22 cellular contexts compared by ENCODE assay signal in the genomic region with DNA sequence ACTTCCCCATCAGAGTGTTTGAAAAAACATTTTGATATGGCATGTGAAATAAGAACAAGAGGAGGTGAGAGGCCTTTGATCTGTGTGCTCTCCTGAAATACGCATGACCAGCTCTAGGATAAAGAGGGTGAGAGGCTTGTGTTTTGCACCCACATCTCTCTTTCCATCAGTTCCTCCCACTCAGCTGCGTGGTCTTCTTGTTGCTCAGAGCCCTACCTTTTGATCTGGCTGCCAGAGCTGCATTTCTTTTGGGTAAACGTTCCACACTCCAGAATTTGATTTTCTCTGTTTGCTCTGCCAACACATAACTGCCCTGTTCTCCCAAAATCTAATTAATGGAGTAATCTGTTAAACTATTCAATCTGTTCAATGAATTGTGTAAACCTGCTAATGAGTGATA.
"Had no signal": no experiment of that assay in that cellular context is flagged by ENCODE, and none has a peak within 500 bp of the region (broad histone marks: within the 10 kb centered on the region; RNA-seq: fewer than 3 reads in every experiment).

No MANE protein-coding gene starts in this region.

- ATAC-seq: heart right ventricle; pancreas; stimulated activated naive CD8-positive, alpha-beta T cell treated with anti-CD3 and anti-CD28 coated beads, Interleukin-15, amount 100 ng/mL, for 72 hours had no signal

- H3K27me3 Mint-ChIP-seq: stimulated activated naive CD8-positive, alpha-beta T cell treated with anti-CD3 and anti-CD28 coated beads, Interleukin-15, amount 100 ng/mL, for 72 hours; type B pancreatic cell had no signal

- H3K4me1 ChIP-seq: left ventricle myocardium inferior had no signal

- H3K27ac Mint-ChIP-seq: activated CD4-positive, alpha-beta memory T cell treated with anti-CD3 and anti-CD28 coated beads for 36 hours; activated naive CD8-positive, alpha-beta T cell treated with anti-CD3 and anti-CD28 coated beads, Interleukin-2, amount 10 ng/mL, durations not matched to agents 7 days and 5 days; activated T-helper 2 cell treated with anti-CD3 and anti-CD28 coated beads, Interferon-gamma antibody, Interleukin-2, Interleukin-4, amounts not matched to agents 10 μg/mL and 5 μg/mL and 100 μg/mL, durations not matched to agents 14 hours and 24 hours and 36 hours; memory B cell; naive B cell; stimulated activated naive CD8-positive, alpha-beta T cell treated with anti-CD3 and anti-CD28 coated beads, Interleukin-15, amount 100 ng/mL, for 72 hours; type B pancreatic cell had no signal

- H3K9me3 ChIP-seq: heart right ventricle, left ventricle myocardium inferior, mucosa of descending colon, pancreas, right lobe of liver had no signal

- H3K9me3 Mint-ChIP-seq: activated CD4-positive, alpha-beta memory T cell treated with anti-CD3 and anti-CD28 coated beads for 36 hours; activated naive CD8-positive, alpha-beta T cell treated with anti-CD3 and anti-CD28 coated beads, Interleukin-2, amount 10 ng/mL, durations not matched to agents 7 days and 5 days; activated T-helper 2 cell treated with anti-CD3 and anti-CD28 coated beads, Interferon-gamma antibody, Interleukin-2, Interleukin-4, amounts not matched to agents 10 μg/mL and 5 μg/mL and 100 μg/mL, durations not matched to agents 14 hours and 24 hours and 36 hours; central memory CD8-positive, alpha-beta T cell; memory B cell; stimulated activated naive CD8-positive, alpha-beta T cell treated with anti-CD3 and anti-CD28 coated beads, Interleukin-15, amount 100 ng/mL, for 72 hours; type B pancreatic cell had no signal

- H3K36me3 ChIP-seq: brain microvascular endothelial cell, heart right ventricle, left ventricle myocardium inferior, pancreas, right lobe of liver, WERI-Rb-1 had no signal

- H3K4me1 Mint-ChIP-seq: activated naive CD8-positive, alpha-beta T cell treated with anti-CD3 and anti-CD28 coated beads, Interleukin-2, amount 10 ng/mL, durations not matched to agents 7 days and 5 days; central memory CD8-positive, alpha-beta T cell; memory B cell had no signal

- H3K27ac ChIP-seq: brain microvascular endothelial cell, coronary artery, heart right ventricle, left ventricle myocardium inferior, pancreas, WERI-Rb-1 had no signal

- DNase-seq: activated CD4-positive, alpha-beta memory T cell treated with anti-CD3 and anti-CD28 coated beads for 36 hours; activated naive CD4-positive, alpha-beta T cell treated with Interleukin-2 at 50 U/mL for 16 hours; activated naive CD8-positive, alpha-beta T cell treated with anti-CD3 and anti-CD28 coated beads, Interleukin-2, amount 10 ng/mL, durations not matched to agents 7 days and 5 days; activated T-cell treated with anti-CD3 and anti-CD28 coated beads, Interleukin-2, amount 50 U/mL, for 1 hour; amygdala; brain microvascular endothelial cell; heart right ventricle; left ventricle myocardium inferior; mucosa of descending colon; naive B cell; pancreas; right lobe of liver; small intestine; stimulated activated CD4-positive, alpha-beta T cell treated with anti-CD3 and anti-CD28 coated beads, Interleukin-4, amount 100 ng/mL, for 1 hour; stimulated activated naive CD8-positive, alpha-beta T cell treated with anti-CD3 and anti-CD28 coated beads, Interleukin-15, amount 100 ng/mL, for 72 hours; T-helper 2 cell; WERI-Rb-1 had no signal

- H3K4me3 ChIP-seq: coronary artery, heart right ventricle, left ventricle myocardium inferior, mucosa of descending colon, pancreas, right lobe of liver had no signal

- H3K4me3 Mint-ChIP-seq: activated CD4-positive, alpha-beta memory T cell treated with anti-CD3 and anti-CD28 coated beads for 36 hours; activated naive CD8-positive, alpha-beta T cell treated with anti-CD3 and anti-CD28 coated beads, Interleukin-2, amount 10 ng/mL, durations not matched to agents 7 days and 5 days; central memory CD8-positive, alpha-beta T cell; memory B cell; naive B cell; stimulated activated naive CD8-positive, alpha-beta T cell treated with anti-CD3 and anti-CD28 coated beads, Interleukin-15, amount 100 ng/mL, for 72 hours; type B pancreatic cell had no signal

- H3K27me3 ChIP-seq: brain microvascular endothelial cell, heart right ventricle, pancreas, right lobe of liver had no signal

- H3K36me3 Mint-ChIP-seq: activated CD4-positive, alpha-beta memory T cell treated with anti-CD3 and anti-CD28 coated beads for 36 hours; activated naive CD8-positive, alpha-beta T cell treated with anti-CD3 and anti-CD28 coated beads, Interleukin-2, amount 10 ng/mL, durations not matched to agents 7 days and 5 days; memory B cell; naive B cell; type B pancreatic cell had no signal
